Comparison of ENCODE assay signal across 18 cellular contexts in the genomic region with DNA sequence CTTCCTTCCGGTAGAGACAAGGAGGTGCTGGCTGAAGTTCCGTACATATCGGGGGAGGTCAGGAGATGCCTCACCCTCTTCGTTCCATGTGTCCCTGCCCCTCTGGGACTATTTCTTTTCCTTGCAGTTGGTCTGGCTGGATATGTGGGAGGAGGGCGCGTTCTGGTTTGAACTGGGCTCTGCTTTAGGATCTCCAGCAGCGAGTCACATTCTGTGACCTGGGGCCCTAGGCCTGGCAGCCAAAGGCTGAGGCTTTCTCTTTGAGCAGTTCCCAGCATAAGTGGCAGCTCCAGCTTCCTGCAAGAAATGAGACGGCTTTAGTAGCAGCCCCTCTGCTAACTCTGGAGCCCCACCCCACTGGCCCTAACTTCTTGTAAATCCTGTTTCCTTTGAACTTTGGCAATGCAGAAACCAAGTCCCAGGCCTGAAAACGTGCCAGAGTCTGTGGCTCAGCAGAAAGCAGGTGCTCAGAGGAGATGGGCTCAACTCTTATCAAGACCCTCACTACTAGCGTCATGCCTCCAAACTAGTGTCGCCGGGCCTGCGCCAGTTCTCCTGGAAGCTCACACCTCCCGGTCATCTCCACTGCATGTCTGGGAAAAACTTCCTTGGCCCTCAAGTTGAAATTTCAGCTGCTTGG.
A peak's percentile ranks its signal among the peaks of the same experiment; 100 is the strongest.
DNase-seq lines count a peak whose midpoint lies in the region; ATAC-seq and TF ChIP-seq lines count a peak whose summit lies in the region.
"Had no signal": no experiment of that assay in that cellular context is flagged by ENCODE, and none has a peak within 500 bp of the region (broad histone marks: within the 10 kb centered on the region; RNA-seq: fewer than 3 reads in every experiment).

No MANE protein-coding gene starts in this region.

- H3K56ac ChIP-seq in IMR-90 (ENCODE audit: extremely low read depth, insufficient read depth, low read length): no peak overlapping the region

- H3K27ac ChIP-seq in IMR-90 (ENCODE audit: insufficient read depth, low read length) (no peak overlapping the region), psoas muscle (peak overlapping the region; percentile 88), substantia nigra (ENCODE audit: low read depth, low read length, poor library complexity, severe bottlenecking) (no peak overlapping the region)

- no peak overlapping the region for H3K9ac ChIP-seq in IMR-90 (ENCODE audit: low read depth, low read length)

- H3K18ac ChIP-seq in IMR-90 (ENCODE audit: low read depth, low read length): no peak overlapping the region; the same call in 1 of the 2 replicates

- TF ChIP-seq RAD21 in IMR-90 (IDR thresholded peaks at IDR 0.05; ENCODE audit: low read length): no peak

- peaks cover 18% of the 10 kb centered on the region for H3K9me1 ChIP-seq in IMR-90 (ENCODE audit: insufficient read depth, low read length)

- H2BK5ac ChIP-seq in IMR-90 (ENCODE audit: low read depth, low read length, poor library complexity, severe bottlenecking): no peak overlapping the region

- dilution Hi-C loops in IMR-90 (cut with HindIII; ENCODE audit: low sequenced_read_pairs, unreplicated experiment): no loop called here

- H3K36me3 ChIP-seq in IMR-90 (ENCODE audit: control insufficient read depth, insufficient read depth, low read length) (no peaks in the 10 kb centered on the region), psoas muscle (ENCODE audit: insufficient read depth in 1 of 2, low read depth in 1 of 2) (no peaks in the 10 kb centered on the region)

- WGBS in IMR-90 (ENCODE audit: extremely low coverage in 2 of 2, insufficient read length in 1 of 2), 2 experiments: 89% methylated on average over 5 of the region's 14 CpGs; no CpG with 5 or more reads in 1 of the 2 experiments
- 70 to 78% (median 70%) methylated on average over 14 of the region's 14 CpGs for WGBS in psoas muscle, 3 donors

- no TSS peak for BruUV-seq in IMR-90 (replicated peaks; lab: Mats Ljungman, UMichigan)

- H3K4me3 ChIP-seq in IMR-90 (ENCODE audit: insufficient read depth, low read depth, low read length) (no peak overlapping the region), foreskin fibroblast (ENCODE audit: low read depth in 1 of 2, low read length in 2 of 2) (no peak overlapping the region), psoas muscle (no peak overlapping the region)

- H3K79me1 ChIP-seq in IMR-90 (ENCODE audit: low read depth in 1 of 2, low read length in 2 of 2): peaks cover 0 to 3% of the 10 kb centered on the region in 2 experiments; a peak in 1 of 4 replicates

- peak overlapping the region; percentile 20; the same call in 1 of the 2 replicates for H4K5ac ChIP-seq in IMR-90 (ENCODE audit: low read depth, low read length)

- H3K23ac ChIP-seq in IMR-90 (ENCODE audit: low read depth, low read length): no peak overlapping the region

- H3K4me2 ChIP-seq in IMR-90 (ENCODE audit: low read depth, low read length): no peak overlapping the region

- CTCF ChIA-PET in IMR-90 (lab: Yijun Ruan, JAX): no interaction called here

- H3K4me1 ChIP-seq in IMR-90 (ENCODE audit: control insufficient read depth, insufficient read depth, low read length): peaks cover 30% of the 10 kb centered on the region
- peaks cover 39% of the 10 kb centered on the region for H3K4me1 ChIP-seq in psoas muscle

- H3K27me3 ChIP-seq in IMR-90 (ENCODE audit: control insufficient read depth, insufficient read depth, low read length): no peaks in the 10 kb centered on the region
- no peaks in the 10 kb centered on the region for H3K27me3 ChIP-seq in psoas muscle (ENCODE audit: insufficient read depth in 3 of 3, low read length in 2 of 3)

- ATAC-seq in IMR-90 (ENCODE audit: low read depth) (no peak), psoas muscle (no peak), HG02970 (IDR thresholded peaks at IDR 0.05; ENCODE audit: low FRiP score, unreplicated experiment) (no peak)
- ATAC-seq: activated CD4-positive, CD25-positive, alpha-beta regulatory T cell treated with anti-CD3 and anti-CD28 coated beads, Interleukin-2, amount 50 U/mL, for 24 hours had no signal

- peak overlapping the region; percentile 51 for H2AK5ac ChIP-seq in IMR-90 (ENCODE audit: low read depth, low read length)

- peak overlapping the region; percentile 6 for H2AK9ac ChIP-seq in IMR-90 (replicated peaks; ENCODE audit: low read depth, low read length, poor library complexity)

- peak overlapping the region; percentile 0; the same call in 1 of the 2 replicates for H2BK20ac ChIP-seq in IMR-90 (ENCODE audit: low read depth, low read length)

- no peak overlapping the region for H3K14ac ChIP-seq in IMR-90 (replicated peaks; ENCODE audit: low read depth, low read length)

- no peak for TF ChIP-seq POLR2A in IMR-90 (IDR thresholded peaks at IDR 0.05; ENCODE audit: low read depth, low read length)

- POLR2A ChIA-PET in IMR-90 (lab: Charles Lee; ENCODE audit: unreplicated experiment): no interaction called here

- peak overlapping the region; percentile 66 for H4K91ac ChIP-seq in IMR-90 (ENCODE audit: insufficient read depth, low read depth, low read length)

- TF ChIP-seq CTCF in IMR-90 (conservative IDR thresholded peaks at IDR 0.05; ENCODE audit: low read depth, low read length) (no peak), foreskin fibroblast (IDR thresholded peaks at IDR 0.05; ENCODE audit: low read depth, low read length) (no peak), psoas muscle (IDR thresholded peaks at IDR 0.05) (no peak)

- no peaks in the 10 kb centered on the region for H4K20me1 ChIP-seq in IMR-90 (ENCODE audit: insufficient read depth, low read length)

- peak overlapping the region; percentile 58 for H3K4ac ChIP-seq in IMR-90 (ENCODE audit: low read depth, low read length)

- no peaks in the 10 kb centered on the region for H3K9me3 ChIP-seq in IMR-90 (ENCODE audit: control insufficient read depth, insufficient read depth, low read length)
- no peaks in the 10 kb centered on the region for H3K9me3 ChIP-seq in psoas muscle

- H2BK120ac ChIP-seq in IMR-90 (ENCODE audit: low read depth, low read length): peak overlapping the region; percentile 100

- intact Hi-C loops in IMR-90 (cut with micrococcal nuclease) (no loop called here), psoas muscle (cut with DNase I) (loop anchor here in 1 of 2 donors (5.0 kb wide), 1 partner anchor 273 kb away; a partner anchor contains a TSS)

- peak overlapping the region; percentile 2 to 32; a peak in 1 of 4 replicates for H4K8ac ChIP-seq in IMR-90 (ENCODE audit: low read depth in 2 of 2, low read length in 2 of 2)

- DNase-seq in activated CD8-positive, alpha-beta memory T cell treated with anti-CD3 and anti-CD28 coated beads for 24 hours: peak; percentile 43
- no peak for DNase-seq in activated CD8-positive, alpha-beta memory T cell treated with anti-CD3 and anti-CD28 coated beads, Interleukin-2, amount 50 U/mL, for 4 hours
- no peak for DNase-seq in IMR-90
- DNase-seq in foreskin fibroblast: peak; percentile 39 to 66
- DNase-seq in psoas muscle: no peak
- no peak for DNase-seq in COLO668 (lab: John Stamatoyannopoulos, UW; ENCODE audit: unreplicated experiment)
- no peak for DNase-seq in substantia nigra (lab: John Stamatoyannopoulos, UW)
- DNase-seq: 8988T, activated gamma-delta T cell treated with Interleukin-2 at 50 U/mL for 16 hours, amniotic stem cell, C1 segment of cervical spinal cord, cerebellar nuclear complex, hypothalamus, NCI-H2171 treated with DMSO at 0.1 percent for 48 hours, NCI-H748 treated with DMSO at 0.1 percent for 48 hours, OCI-M1 had no signal

- no peak overlapping the region; the same call in 2 of the 3 replicates for H2BK15ac ChIP-seq in IMR-90 (ENCODE audit: low read depth, low read length)

- H2AFZ ChIP-seq in IMR-90 (replicated peaks; ENCODE audit: low read length, poor library complexity): peak overlapping the region; percentile 0

- in situ Hi-C loops in IMR-90 (cut with MboI; ENCODE audit: low sequenced_read_pairs): no loop called here

TF ChIP-seq in IMR-90, 13 proteins besides CTCF, POLR2A, EP300 and RAD21:
- TF ChIP-seq NFE2L2 (IDR thresholded peaks at IDR 0.05; ENCODE audit: low read depth, low read length): no peak
- no peak for TF ChIP-seq FOS (IDR thresholded peaks at IDR 0.05; ENCODE audit: low read depth, low read length)
- TF ChIP-seq, protein P1, sequence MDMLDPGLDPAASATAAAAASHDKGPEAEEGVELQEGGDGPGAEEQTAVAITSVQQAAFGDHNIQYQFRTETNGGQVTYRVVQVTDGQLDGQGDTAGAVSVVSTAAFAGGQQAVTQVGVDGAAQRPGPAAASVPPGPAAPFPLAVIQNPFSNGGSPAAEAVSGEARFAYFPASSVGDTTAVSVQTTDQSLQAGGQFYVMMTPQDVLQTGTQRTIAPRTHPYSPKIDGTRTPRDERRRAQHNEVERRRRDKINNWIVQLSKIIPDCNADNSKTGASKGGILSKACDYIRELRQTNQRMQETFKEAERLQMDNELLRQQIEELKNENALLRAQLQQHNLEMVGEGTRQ (IDR thresholded peaks at IDR 0.05; ENCODE audit: low read depth, low read length): no peak
- TF ChIP-seq, protein P2, sequence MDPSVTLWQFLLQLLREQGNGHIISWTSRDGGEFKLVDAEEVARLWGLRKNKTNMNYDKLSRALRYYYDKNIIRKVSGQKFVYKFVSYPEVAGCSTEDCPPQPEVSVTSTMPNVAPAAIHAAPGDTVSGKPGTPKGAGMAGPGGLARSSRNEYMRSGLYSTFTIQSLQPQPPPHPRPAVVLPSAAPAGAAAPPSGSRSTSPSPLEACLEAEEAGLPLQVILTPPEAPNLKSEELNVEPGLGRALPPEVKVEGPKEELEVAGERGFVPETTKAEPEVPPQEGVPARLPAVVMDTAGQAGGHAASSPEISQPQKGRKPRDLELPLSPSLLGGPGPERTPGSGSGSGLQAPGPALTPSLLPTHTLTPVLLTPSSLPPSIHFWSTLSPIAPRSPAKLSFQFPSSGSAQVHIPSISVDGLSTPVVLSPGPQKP (IDR thresholded peaks at IDR 0.05; ENCODE audit: borderline replicate concordance, low read depth, low read length): no peak
- TF ChIP-seq RFX5 (IDR thresholded peaks at IDR 0.05; ENCODE audit: low read depth, low read length): no peak
- TF ChIP-seq CHD1 (IDR thresholded peaks at IDR 0.05; ENCODE audit: low read depth, low read length): no peak
- no peak for TF ChIP-seq BHLHE40 (IDR thresholded peaks at IDR 0.05; ENCODE audit: low read depth, low read length)
- no peak for TF ChIP-seq CEBPB (IDR thresholded peaks at IDR 0.05; ENCODE audit: low read depth, low read length)
- TF ChIP-seq MAFK (IDR thresholded peaks at IDR 0.05; ENCODE audit: low read depth, low read length): no peak
- no peak for TF ChIP-seq RCOR1 (IDR thresholded peaks at IDR 0.05; ENCODE audit: insufficient replicate concordance, low read length)
- TF ChIP-seq MAZ (IDR thresholded peaks at IDR 0.05; ENCODE audit: borderline replicate concordance, low read depth, low read length): no peak
- no peak for TF ChIP-seq MXI1 (IDR thresholded peaks at IDR 0.05; ENCODE audit: borderline replicate concordance, low read depth, low read length)
- TF ChIP-seq SMC3 (IDR thresholded peaks at IDR 0.05; ENCODE audit: low read depth, low read length): no peak

Comparison
In these comparisons a context has a peak if more than half of its experiments do, and no peak if none do; other contexts are left out.
1. DNase-seq: peak in activated CD8-positive, alpha-beta memory T cell treated with anti-CD3 and anti-CD28 coated beads for 24 hours (single experiment) and foreskin fibroblast (2 of 2); none in activated CD8-positive, alpha-beta memory T cell treated with anti-CD3 and anti-CD28 coated beads, Interleukin-2, amount 50 U/mL, for 4 hours (single experiment), IMR-90 (single experiment), psoas muscle (0 of 2), COLO668 (single experiment) and substantia nigra (0 of 49).